Comparison of ENCODE assay signal across 9 cellular contexts in the genomic region with DNA sequence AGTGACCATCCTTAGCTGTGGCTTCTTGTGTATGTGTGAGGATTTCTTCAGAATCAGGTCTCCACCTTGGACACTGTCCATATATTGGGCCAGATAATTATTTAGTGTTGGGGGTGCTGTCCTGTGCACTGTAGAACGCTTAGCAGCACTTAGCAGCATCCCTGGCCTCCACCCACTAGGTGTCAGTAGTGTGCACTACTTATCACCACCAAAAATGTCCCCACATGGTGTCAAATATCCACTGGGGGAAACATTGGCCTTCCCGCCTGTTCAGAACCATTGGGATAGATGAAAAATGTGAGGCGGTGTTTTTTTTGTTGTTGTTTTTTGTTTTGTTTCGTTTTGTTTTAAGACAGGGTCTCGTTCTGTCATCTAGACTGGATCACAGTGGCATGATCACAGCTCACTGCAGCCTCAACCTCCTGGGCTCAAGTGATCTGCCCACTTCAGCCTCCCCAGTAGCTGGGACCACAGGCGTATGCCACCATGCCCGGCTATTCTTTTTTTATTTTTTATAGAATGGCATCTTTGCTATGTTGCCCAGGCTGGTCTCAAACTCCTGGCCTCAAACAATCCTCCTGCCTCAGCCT.
DNase-seq lines count a peak whose midpoint lies in the region; ATAC-seq lines count a peak whose summit lies in the region.
"Had no signal": no experiment of that assay in that cellular context is flagged by ENCODE, and none has a peak within 500 bp of the region (broad histone marks: within the 10 kb centered on the region; RNA-seq: fewer than 3 reads in every experiment).

No MANE protein-coding gene starts in this region.

- peak; percentile 51 for DNase-seq in NCI-H82 (lab: John Stamatoyannopoulos, UW)
- DNase-seq in NCI-H82 treated with DMSO at 0.1 percent for 48 hours (lab: John Stamatoyannopoulos, UW; ENCODE audit: unreplicated experiment), result no peak
- DNase-seq in NCI-H69 (lab: John Stamatoyannopoulos, UW), result peak; percentile 66
- DNase-seq in effector memory CD8-positive, alpha-beta T cell, result peak; percentile 6 to 11 (median 10)
- no peak for DNase-seq in stimulated activated naive CD8-positive, alpha-beta T cell treated with anti-CD3 and anti-CD28 coated beads, Interleukin-15, amount 100 ng/mL, for 72 hours
- no peak for DNase-seq in HuH-7.5 (ENCODE audit: low spot score)
- DNase-seq in NOMO-1 (lab: John Stamatoyannopoulos, UW; ENCODE audit: unreplicated experiment in 2 of 2), result no peak

- no peaks in the 10 kb centered on the region for H3K36me3 Mint-ChIP-seq in effector memory CD8-positive, alpha-beta T cell (ENCODE audit: insufficient read depth)
- H3K36me3 Mint-ChIP-seq: CD8-positive, alpha-beta memory T cell had no signal

- peak; percentile 65 for ATAC-seq in HG02571 (IDR thresholded peaks at IDR 0.05; ENCODE audit: unreplicated experiment)
- ATAC-seq in effector memory CD8-positive, alpha-beta T cell (replicated peaks), result peak; percentile 44
- ATAC-seq in stimulated activated naive CD8-positive, alpha-beta T cell treated with anti-CD3 and anti-CD28 coated beads, Interleukin-15, amount 100 ng/mL, for 72 hours, result peak; percentile 59

- no peak overlapping the region for H3K27ac Mint-ChIP-seq in effector memory CD8-positive, alpha-beta T cell
- no peak overlapping the region for H3K27ac Mint-ChIP-seq in stimulated activated naive CD8-positive, alpha-beta T cell treated with anti-CD3 and anti-CD28 coated beads, Interleukin-15, amount 100 ng/mL, for 72 hours

- H3K4me3 Mint-ChIP-seq in effector memory CD8-positive, alpha-beta T cell, result no peak overlapping the region
- no peak overlapping the region for H3K4me3 Mint-ChIP-seq in stimulated activated naive CD8-positive, alpha-beta T cell treated with anti-CD3 and anti-CD28 coated beads, Interleukin-15, amount 100 ng/mL, for 72 hours
- H3K4me3 Mint-ChIP-seq: CD8-positive, alpha-beta memory T cell had no signal

- H3K9me3 Mint-ChIP-seq in effector memory CD8-positive, alpha-beta T cell, result no peaks in the 10 kb centered on the region
- H3K9me3 Mint-ChIP-seq in stimulated activated naive CD8-positive, alpha-beta T cell treated with anti-CD3 and anti-CD28 coated beads, Interleukin-15, amount 100 ng/mL, for 72 hours, result no peaks in the 10 kb centered on the region
- H3K9me3 Mint-ChIP-seq: CD8-positive, alpha-beta memory T cell had no signal

- H3K4me1 Mint-ChIP-seq in effector memory CD8-positive, alpha-beta T cell (ENCODE audit: low read depth in 2 of 2), result peaks cover 0 to 5% of the 10 kb centered on the region in 2 donors
- peaks cover 10% of the 10 kb centered on the region for H3K4me1 Mint-ChIP-seq in stimulated activated naive CD8-positive, alpha-beta T cell treated with anti-CD3 and anti-CD28 coated beads, Interleukin-15, amount 100 ng/mL, for 72 hours

- peaks cover 30 to 40% of the 10 kb centered on the region in 2 donors for H3K27me3 Mint-ChIP-seq in effector memory CD8-positive, alpha-beta T cell
- H3K27me3 Mint-ChIP-seq in stimulated activated naive CD8-positive, alpha-beta T cell treated with anti-CD3 and anti-CD28 coated beads, Interleukin-15, amount 100 ng/mL, for 72 hours, result peaks cover 24% of the 10 kb centered on the region

Comparison
In these comparisons a context has a peak if more than half of its experiments do, and no peak if none do; other contexts are left out.
1. DNase-seq: peak in NCI-H82 (single experiment), NCI-H69 (single experiment) and effector memory CD8-positive, alpha-beta T cell (3 of 3); none in NCI-H82 treated with DMSO at 0.1 percent for 48 hours (single experiment), stimulated activated naive CD8-positive, alpha-beta T cell treated with anti-CD3 and anti-CD28 coated beads, Interleukin-15, amount 100 ng/mL, for 72 hours (0 of 2), HuH-7.5 (single experiment) and NOMO-1 (0 of 2).
2. Peak in every context shown above with its lines, with median percentiles within 50 percentile points of each other: ATAC-seq.